ENCODE assay signal across 9 cellular contexts in genomic region chr4:67909910-67910905, GRCh38. TPM values are rescaled to one million over a fixed set of nuclear protein-coding genes. Genes with fewer than 3 reads are reported as not detected.
DNase-seq lines count a peak whose midpoint lies in the region; ATAC-seq and TF ChIP-seq lines count a peak whose summit lies in the region.
"Had no signal": no experiment of that assay in that cellular context is flagged by ENCODE, and none has a peak within 500 bp of the region (broad histone marks: within the 10 kb centered on the region; RNA-seq: fewer than 3 reads in every experiment).

No MANE protein-coding gene starts in this region.

- 20% methylated on average over 7 of the region's 7 CpGs for WGBS in SK-N-SH (ENCODE audit: low lambda C conversion rate)

- POLR2A ChIA-PET in SK-N-SH (lab: Yijun Ruan, JAX) = no interaction called here

- TF ChIP-seq CTCF in SK-N-SH (IDR thresholded peaks at IDR 0.05) (peak; percentile 82), glutamatergic neuron (IDR thresholded peaks at IDR 0.05; ENCODE audit: partially characterized antibody, unreplicated experiment) (peak; percentile 94)

- H3K79me2 ChIP-seq in SK-N-SH (ENCODE audit: insufficient read depth) = no peaks in the 10 kb centered on the region

- no peak overlapping the region for H3K4me3 Mint-ChIP-seq in glutamatergic neuron (ENCODE audit: unreplicated experiment)

- H3K4me3 ChIP-seq in SK-N-SH (ENCODE audit: low read depth in 2 of 2, low read length in 1 of 2) = no peak overlapping the region
- H3K4me3 ChIP-seq: SJCRH30 had no signal

- H3K4me1 Mint-ChIP-seq in glutamatergic neuron (ENCODE audit: low read depth, unreplicated experiment) = no peaks in the 10 kb centered on the region

- no peak for TF ChIP-seq EP300 in SK-N-SH (IDR thresholded peaks at IDR 0.05; ENCODE audit: borderline replicate concordance in 1 of 2, low read depth in 1 of 2, low read length in 1 of 2)

- peak; percentile 12 for DNase-seq in AG08395 (ENCODE audit: low spot score)
- no peak for DNase-seq in SK-N-SH
- no peak for DNase-seq in glutamatergic neuron
- no peak for DNase-seq in SHP77 (lab: John Stamatoyannopoulos, UW)
- DNase-seq in activated naive CD4-positive, alpha-beta T cell (lab: John Stamatoyannopoulos, UW) = no peak
- DNase-seq in NOMO-1 treated with dmso at 0.1 percent for 144 hours (lab: John Stamatoyannopoulos, UW; ENCODE audit: unreplicated experiment) = no peak
- no peak for DNase-seq in SHP77 treated with DMSO at 0.1 percent for 48 hours (lab: John Stamatoyannopoulos, UW)

- H3K36me3 ChIP-seq in SK-N-SH (replicated peaks in 1 of 2; ENCODE audit: control insufficient read depth in 1 of 2, insufficient read depth in 2 of 2, low read length in 1 of 2) = no peaks in the 10 kb centered on the region
- H3K36me3 ChIP-seq: SJCRH30 had no signal

- peak; percentile 55 for ATAC-seq in GM19372 (IDR thresholded peaks at IDR 0.05; ENCODE audit: low read depth, unreplicated experiment)

- H3K27me3 ChIP-seq in SK-N-SH (ENCODE audit: insufficient read depth) = no peaks in the 10 kb centered on the region
- H3K27me3 ChIP-seq: SJCRH30 had no signal

- H3F3A ChIP-seq in SK-N-SH (replicated peaks; ENCODE audit: insufficient read depth) = no peaks in the 10 kb centered on the region

- TF ChIP-seq RAD21 in SK-N-SH (IDR thresholded peaks at IDR 0.05; ENCODE audit: low read length) = peak; percentile 44; the same call in 1 of the 2 replicates

- H3K36me3 Mint-ChIP-seq in glutamatergic neuron (ENCODE audit: unreplicated experiment) = no peaks in the 10 kb centered on the region

- H3K4me2 ChIP-seq in SK-N-SH = no peak overlapping the region

- H3K27me3 Mint-ChIP-seq in glutamatergic neuron (ENCODE audit: unreplicated experiment) = no peaks in the 10 kb centered on the region

- CTCF ChIA-PET in SK-N-SH (lab: Yijun Ruan, JAX) = interaction anchor here (0.6 to 2.2 kb wide), 11 partner anchors 7 to 364 kb away, joined by 3 to 11 read pairs (median 3); partner anchors contain the start of gene CENPC

- H2AFZ ChIP-seq in SK-N-SH (ENCODE audit: low read depth) = no peak overlapping the region

- no peak overlapping the region for H3K27ac ChIP-seq in SK-N-SH (ENCODE audit: low read depth in 2 of 2, low read length in 1 of 2)
- H3K27ac ChIP-seq: SJCRH30 had no signal

- no peak overlapping the region for H3K27ac Mint-ChIP-seq in glutamatergic neuron (ENCODE audit: unreplicated experiment)

- no peak overlapping the region for H3K9ac ChIP-seq in SK-N-SH

- no peaks in the 10 kb centered on the region for H3K4me1 ChIP-seq in SK-N-SH (ENCODE audit: control insufficient read depth in 1 of 2, insufficient read depth in 2 of 2, low read depth in 1 of 2, low read length in 1 of 2)
- H3K4me1 ChIP-seq: SJCRH30 had no signal

- no peaks in the 10 kb centered on the region for H3K9me3 ChIP-seq in SK-N-SH
- H3K9me3 ChIP-seq: SJCRH30 had no signal

- H3K9me3 Mint-ChIP-seq in glutamatergic neuron (ENCODE audit: unreplicated experiment) = peaks cover 1% of the 10 kb centered on the region

- no peaks in the 10 kb centered on the region for H3K9me2 ChIP-seq in SK-N-SH

- no peaks in the 10 kb centered on the region for H4K20me1 ChIP-seq in SK-N-SH (ENCODE audit: insufficient read depth)

TF ChIP-seq in SK-N-SH, 30 proteins besides CTCF, POLR2A, EP300 and RAD21:
- no peak for TF ChIP-seq MEF2A (IDR thresholded peaks at IDR 0.05; ENCODE audit: borderline replicate concordance, low read depth)
- no peak for TF ChIP-seq ELF1 (IDR thresholded peaks at IDR 0.05)
- TF ChIP-seq SMC3 (IDR thresholded peaks at IDR 0.05; ENCODE audit: low read depth, low read length) = peak; percentile 53
- TF ChIP-seq TAF1 (IDR thresholded peaks at IDR 0.05; ENCODE audit: borderline replicate concordance, low read depth, low read length) = no peak
- TF ChIP-seq FOXJ3 (CRISPR knock-in tag; IDR thresholded peaks at IDR 0.05) = no peak
- no peak for TF ChIP-seq USF1 (IDR thresholded peaks at IDR 0.05; ENCODE audit: borderline replicate concordance, low read depth)
- no peak for TF ChIP-seq JUND (IDR thresholded peaks at IDR 0.05)

RNA-seq across cellular contexts. Expression of gene TMPRSS11D, which starts 26.4 kb away (rescaled TPM):
- polyA plus RNA-seq in SK-N-SH (2012; rRNA removed) = 0.02 TPM in 1 of 2 replicates, not detected in the other
- 0.01 and 0.03 TPM in 2 replicates for polyA plus RNA-seq in SK-N-SH (2012; cell fraction: cytosol; rRNA removed)
- polyA plus RNA-seq in SK-N-SH (2012; cell fraction: nucleus; rRNA removed) = not detected in 2 replicates
- total RNA-seq in glutamatergic neuron (ENCODE audit: unreplicated experiment) = not detected
- total RNA-seq: SJCRH30 had no signal

RNA-seq across cellular contexts. Expression of gene TMPRSS11A, which starts 53.1 kb away (rescaled TPM):
- not detected in 2 replicates for polyA plus RNA-seq in SK-N-SH (2012; rRNA removed)
- polyA plus RNA-seq in SK-N-SH (2012; cell fraction: cytosol; rRNA removed) = 0.01 and 0.03 TPM in 2 replicates
- not detected in 2 replicates for polyA plus RNA-seq in SK-N-SH (2012; cell fraction: nucleus; rRNA removed)
- not detected for total RNA-seq in glutamatergic neuron (ENCODE audit: unreplicated experiment)
- total RNA-seq: SJCRH30 had no signal
